8 cellular contexts compared by ENCODE assay signal in the genomic region with DNA sequence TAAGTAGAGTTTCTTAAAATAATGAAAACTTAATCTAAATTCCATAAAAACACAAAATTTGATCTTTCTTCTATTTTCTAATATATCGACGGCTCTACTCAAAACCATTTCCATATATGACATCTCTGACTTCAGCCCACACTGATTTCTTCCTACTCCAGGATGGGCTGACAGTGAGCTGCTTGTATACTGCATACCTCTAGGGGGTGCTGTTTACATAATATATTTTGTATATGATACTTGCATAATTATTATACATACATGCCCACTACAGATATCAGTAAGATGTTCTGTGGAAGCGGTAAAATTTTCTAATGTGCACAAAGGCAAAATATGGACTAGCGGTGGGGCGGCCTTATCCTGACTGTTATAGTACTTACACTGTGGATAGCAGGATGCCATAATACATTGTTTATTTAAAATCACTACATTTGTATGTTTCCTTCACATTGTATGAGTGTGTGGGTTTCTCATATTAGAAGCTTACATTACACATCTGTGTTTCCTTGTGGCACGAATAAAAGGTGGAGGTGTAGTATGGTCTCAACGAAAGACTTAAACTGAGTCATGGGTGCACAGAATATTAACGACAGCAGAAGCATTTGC.
DNase-seq lines count a peak whose midpoint lies in the region; ATAC-seq and TF ChIP-seq lines count a peak whose summit lies in the region.

No MANE protein-coding gene starts in this region.

- no peaks in the 10 kb centered on the region for H3K27me3 Mint-ChIP-seq in Calu3 (ENCODE audit: unreplicated experiment)
- H3K27me3 Mint-ChIP-seq in neural crest cell (ENCODE audit: low read depth) = no peaks in the 10 kb centered on the region

- H3K36me3 Mint-ChIP-seq in Calu3 (ENCODE audit: insufficient read depth, unreplicated experiment) = no peaks in the 10 kb centered on the region
- no peaks in the 10 kb centered on the region for H3K36me3 Mint-ChIP-seq in neural crest cell (ENCODE audit: low read depth)

- H3K27ac ChIP-seq in mammary epithelial cell (ENCODE audit: insufficient read depth, low read depth, low read length) = no peak overlapping the region

- H3K4me2 ChIP-seq in mammary epithelial cell (ENCODE audit: insufficient read depth, low read depth, low read length) = no peak overlapping the region

- in situ Hi-C loops in mammary epithelial cell (cut with MboI; ENCODE audit: low sequenced_read_pairs in 2 of 2) = no loop called here

- CTCF ChIA-PET in Calu3 (lab: Charles Lee) (interaction anchor here (0.5 to 1.0 kb wide), 3 partner anchors 14 to 186 kb away, joined by 3 to 7 read pairs (median 3); no protein-coding TSS in a partner anchor), mammary epithelial cell (lab: Charles Lee; ENCODE audit: low non-redundant PET) (interaction anchor here (0.5 to 1.0 kb wide), 4 partner anchors 263 to 1048 kb away, joined by 3 to 7 read pairs (median 3); no protein-coding TSS in a partner anchor)

- TF ChIP-seq CTCF in Calu3 (IDR thresholded peaks at IDR 0.05; ENCODE audit: unreplicated experiment) = peak; percentile 55
- TF ChIP-seq CTCF in mammary epithelial cell (conservative IDR thresholded peaks at IDR 0.05 in 1 of 2, IDR thresholded peaks at IDR 0.05 in 1 of 2; ENCODE audit: extremely low read depth in 1 of 2, insufficient read depth in 1 of 2, low read depth in 1 of 2, low read length in 2 of 2) = peak; percentile 68 to 75
- TF ChIP-seq CTCF in neural crest cell (conservative IDR thresholded peaks at IDR 0.05) = peak; percentile 86

- H3K27ac Mint-ChIP-seq in Calu3 (ENCODE audit: unreplicated experiment) (no peak overlapping the region), neural crest cell (ENCODE audit: unreplicated experiment) (no peak overlapping the region)

- H3K4me1 Mint-ChIP-seq in Calu3 (ENCODE audit: low read depth, unreplicated experiment) (no peaks in the 10 kb centered on the region), neural crest cell (no peaks in the 10 kb centered on the region)

- no peaks in the 10 kb centered on the region for H3K36me3 ChIP-seq in mammary epithelial cell (ENCODE audit: insufficient read depth, low read length)

- peaks cover 2% of the 10 kb centered on the region for H3K27me3 ChIP-seq in mammary epithelial cell (ENCODE audit: insufficient read depth, low read length)

- H3K4me3 ChIP-seq in mammary epithelial cell (replicated peaks in 1 of 3; ENCODE audit: insufficient read depth in 1 of 3, low read depth in 2 of 3, low read length in 3 of 3) = no peak overlapping the region

- dilution Hi-C loops in mammary epithelial cell (cut with HindIII; ENCODE audit: low sequenced_read_pairs) = no loop called here

- WGBS in mammary epithelial cell (ENCODE audit: low coverage, missing lambda C conversion rate) = 23% methylated on average over 6 of the region's 8 CpGs

- no TSS peak for BruUV-seq in Calu3 (replicated peaks; lab: Mats Ljungman, UMichigan)
- BruUV-seq in mammary epithelial cell (replicated peaks; lab: Mats Ljungman, UMichigan) = no TSS peak

- H4K20me1 ChIP-seq in mammary epithelial cell (ENCODE audit: insufficient read depth, low read length) = no peaks in the 10 kb centered on the region

- no peak overlapping the region for H3K4me3 Mint-ChIP-seq in Calu3 (ENCODE audit: low read depth, unreplicated experiment)
- H3K4me3 Mint-ChIP-seq in neural crest cell = no peak overlapping the region

- no peak overlapping the region for H3K9ac ChIP-seq in mammary epithelial cell (ENCODE audit: insufficient read depth, low read length)

- intact Hi-C loops in Calu3 (cut with micrococcal nuclease; ENCODE audit: unreplicated experiment) = loop anchor here (5.0 kb wide), 1 partner anchor 186 kb away; no protein-coding TSS in a partner anchor
- intact Hi-C loops in mammary epithelial cell (cut with micrococcal nuclease) = loop anchor here (2.0 kb wide), 1 partner anchor 186 kb away; no protein-coding TSS in a partner anchor

- no peaks in the 10 kb centered on the region for H3K9me3 ChIP-seq in mammary epithelial cell (replicated peaks; ENCODE audit: insufficient read depth, low read length)

- no peaks in the 10 kb centered on the region for H3K9me3 Mint-ChIP-seq in Calu3 (ENCODE audit: low read depth, unreplicated experiment)
- H3K9me3 Mint-ChIP-seq in neural crest cell = peaks cover 2% of the 10 kb centered on the region

- no peak overlapping the region for H2AFZ ChIP-seq in mammary epithelial cell (ENCODE audit: low read depth, low read length)

- H3K4me1 ChIP-seq in mammary epithelial cell (ENCODE audit: insufficient read depth, low read length) = no peaks in the 10 kb centered on the region

- H3K79me2 ChIP-seq in mammary epithelial cell (ENCODE audit: insufficient read depth, low read length) = no peaks in the 10 kb centered on the region

- peak; percentile 97 for ATAC-seq in GM19351 (IDR thresholded peaks at IDR 0.05; ENCODE audit: unreplicated experiment)
- peak; percentile 92 for ATAC-seq in HG03354 (IDR thresholded peaks at IDR 0.05; ENCODE audit: poor library complexity, severe bottlenecking, unreplicated experiment)
- no peak for ATAC-seq in GM19397 (IDR thresholded peaks at IDR 0.05; ENCODE audit: unreplicated experiment)

- DNase-seq in Calu3 = peak; percentile 6
- DNase-seq in NCI-H526 (lab: John Stamatoyannopoulos, UW) = peak; percentile 40 to 77
- peak; percentile 19 for DNase-seq in mammary epithelial cell
- no peak for DNase-seq in neural crest cell (ENCODE audit: low read depth, low spot score)
- no peak for DNase-seq in middle frontal gyrus (ENCODE audit: extremely low spot score, low spot score)

Comparison
In these comparisons a context has a peak if more than half of its experiments do, and no peak if none do; other contexts are left out.
1. DNase-seq: peak in Calu3 (single experiment), NCI-H526 (2 of 2) and mammary epithelial cell (single experiment); none in neural crest cell (single experiment) and middle frontal gyrus (single experiment).
2. Peak in every context shown above with its lines, with median percentiles within 50 percentile points of each other: CTCF ChIP-seq.